ENCODE assay signal across 8 cellular contexts in genomic region chr11:119728226-119728626, GRCh38. TPM values are rescaled to one million over a fixed set of nuclear protein-coding genes. Genes with fewer than 3 reads are reported as not detected.
DNase-seq lines count a peak whose midpoint lies in the region; ATAC-seq and TF ChIP-seq lines count a peak whose summit lies in the region.

No MANE protein-coding gene starts in this region.

- H3K36me3 ChIP-seq in RWPE2 (ENCODE audit: low read depth) (peaks cover 46% of the 10 kb centered on the region), ovary (no peaks in the 10 kb centered on the region)

- no peak for TF ChIP-seq POLR2A in ovary (IDR thresholded peaks at IDR 0.05)

- H3K27ac ChIP-seq in RWPE2 (ENCODE audit: poor library complexity, severe bottlenecking) (peak overlapping the region; percentile 65), ovary (peak overlapping the region; percentile 71 to 73)

- intact Hi-C loops in ovary (cut with DNase I), result loop anchor here (5.0 to 10.0 kb wide), 3 partner anchors 56 to 243 kb away; no protein-coding TSS in a partner anchor

- WGBS in ovary, 3 donors, result 0 to 2% (median 0%) methylated on average over 16 to 30 of the region's 30 CpGs

- no peak for TF ChIP-seq EP300 in ovary (IDR thresholded peaks at IDR 0.05)

- no peaks in the 10 kb centered on the region for H3K27me3 ChIP-seq in RWPE2 (ENCODE audit: insufficient read depth, poor library complexity, severe bottlenecking)
- H3K27me3 ChIP-seq in ovary, result no peaks in the 10 kb centered on the region

- ATAC-seq in RWPE2 (ENCODE audit: low read depth) (no peak), HG03039 (IDR thresholded peaks at IDR 0.05; ENCODE audit: unreplicated experiment) (no peak), HG03095 (IDR thresholded peaks at IDR 0.05; ENCODE audit: unreplicated experiment) (no peak)

- DNase-seq in activated CD8-positive, alpha-beta memory T cell treated with anti-CD3 and anti-CD28 coated beads for 24 hours, result peak; percentile 66
- no peak for DNase-seq in activated CD8-positive, alpha-beta memory T cell treated with anti-CD3 and anti-CD28 coated beads, Interleukin-2, amount 50 U/mL, for 48 hours
- no peak for DNase-seq in RWPE2 (ENCODE audit: low spot score)
- DNase-seq in epithelial cell of esophagus (ENCODE audit: low read depth), result no peak
- DNase-seq in ovary, result peak in 2 of 5 donors; percentile 37 to 50
- DNase-seq in A172 (ENCODE audit: low spot score), result no peak

- H3K9me3 ChIP-seq in RWPE2 (ENCODE audit: severe bottlenecking) (no peaks in the 10 kb centered on the region), ovary (no peaks in the 10 kb centered on the region)

- peaks cover 34% of the 10 kb centered on the region for H3K4me1 ChIP-seq in RWPE2 (ENCODE audit: insufficient read depth, poor library complexity, severe bottlenecking)
- peaks cover 11% of the 10 kb centered on the region for H3K4me1 ChIP-seq in ovary (ENCODE audit: insufficient read depth)

- TF ChIP-seq CTCF in RWPE2 (IDR thresholded peaks at IDR 0.05; ENCODE audit: poor library complexity, severe bottlenecking) (no peak), epithelial cell of esophagus (IDR thresholded peaks at IDR 0.05; ENCODE audit: insufficient read depth, low read depth, low read length, missing control alignments) (no peak), ovary (IDR thresholded peaks at IDR 0.05) (no peak)

- H3K4me3 ChIP-seq in RWPE2 (ENCODE audit: severe bottlenecking) (peak overlapping the region; percentile 100), epithelial cell of esophagus (ENCODE audit: low read length) (peak overlapping the region; percentile 99), ovary (peak overlapping the region; percentile 67)

RNA-seq across cellular contexts. Expression of gene NECTIN1, which starts 0.8 kb away (rescaled TPM):
- 10 to 100 TPM in 1 of 7 donors, 1 to 10 TPM in 6; 1.5 to 12.1 (median 6.3) TPM for total RNA-seq in ovary
- 1 to 10 TPM; 3.8 to 4.2 TPM for polyA plus RNA-seq in ovary
- total RNA-seq in A172 (2014; rRNA removed; shearing (Covaris generic)), result 2.9 and 3.0 TPM in 2 replicates
